ENCODE assay signal across 21 cellular contexts in genomic region chr3:43388188-43388587, GRCh38.
DNase-seq lines count a peak whose midpoint lies in the region; ATAC-seq, FAIRE-seq and TF ChIP-seq lines count a peak whose summit lies in the region.
"Had no signal": no experiment of that assay in that cellular context is flagged by ENCODE, and none has a peak within 500 bp of the region (broad histone marks: within the 10 kb centered on the region; RNA-seq: fewer than 3 reads in every experiment).

No MANE protein-coding gene starts in this region.

- POLR2A ChIA-PET in CD8-positive, alpha-beta T cell (lab: Charles Lee): interaction anchor here (1.2 to 3.1 kb wide), 5 partner anchors 23 to 225 kb away, joined by 4 to 11 read pairs (median 5); no protein-coding TSS in a partner anchor

- 37 to 45% methylated on average over 5 of the region's 5 CpGs for WGBS in pancreas, 2 donors
- WGBS in endodermal cell (ENCODE audit: insufficient coverage in 1 of 2, insufficient read length in 1 of 2), 2 experiments: 81 to 90% methylated on average over 5 of the region's 5 CpGs
- 89% methylated on average over 5 of the region's 5 CpGs for WGBS in lower leg skin, 2 donors

- H3K36me3 ChIP-seq in CD4-positive, CD25-positive, alpha-beta regulatory T cell (ENCODE audit: control insufficient read depth, insufficient read depth, low read length): no peaks in the 10 kb centered on the region
- H3K36me3 ChIP-seq in CD8-positive, alpha-beta T cell (ENCODE audit: insufficient read depth, low read length): no peaks in the 10 kb centered on the region
- H3K36me3 ChIP-seq in pancreas (no peaks in the 10 kb centered on the region), endodermal cell (ENCODE audit: control insufficient read depth, insufficient read depth, low read length) (peaks cover 8% of the 10 kb centered on the region)
- H3K36me3 ChIP-seq: brain microvascular endothelial cell had no signal

- no peak for TF ChIP-seq CTCF in CD8-positive, alpha-beta T cell (IDR thresholded peaks at IDR 0.05)
- no peak for TF ChIP-seq CTCF in endothelial cell (IDR thresholded peaks at IDR 0.05; ENCODE audit: unreplicated experiment)
- no peak for TF ChIP-seq CTCF in pancreas (IDR thresholded peaks at IDR 0.05)
- TF ChIP-seq CTCF in endodermal cell (conservative IDR thresholded peaks at IDR 0.05): no peak
- TF ChIP-seq CTCF in lower leg skin (IDR thresholded peaks at IDR 0.05): no peak

- no peak for ATAC-seq in CD4-positive, CD25-positive, alpha-beta regulatory T cell (ENCODE audit: low read depth in 2 of 2)
- ATAC-seq in CD8-positive, alpha-beta T cell: no peak
- ATAC-seq in pancreas: peak in 3 of 4 donors; percentile 42 to 61 (median 53)
- no peak for ATAC-seq in HG03045 (IDR thresholded peaks at IDR 0.05; ENCODE audit: unreplicated experiment)

- no peak for TF ChIP-seq POLR2A in lower leg skin (IDR thresholded peaks at IDR 0.05)

- H3K9me3 ChIP-seq in CD4-positive, CD25-positive, alpha-beta regulatory T cell (ENCODE audit: control insufficient read depth in 2 of 2, low read length in 2 of 2): no peaks in the 10 kb centered on the region
- H3K9me3 ChIP-seq in CD8-positive, alpha-beta T cell (ENCODE audit: low read length): no peaks in the 10 kb centered on the region
- H3K9me3 ChIP-seq in pancreas (no peaks in the 10 kb centered on the region), endodermal cell (ENCODE audit: control insufficient read depth, low read length) (peaks cover 10% of the 10 kb centered on the region)
- H3K9me3 ChIP-seq: SK-N-SH, testis had no signal

- no peaks in the 10 kb centered on the region for H3K27me3 Mint-ChIP-seq in CD4-positive, CD25-positive, alpha-beta regulatory T cell
- H3K27me3 Mint-ChIP-seq in CD8-positive, alpha-beta T cell (ENCODE audit: low read depth): no peaks in the 10 kb centered on the region
- H3K27me3 Mint-ChIP-seq in endothelial cell (ENCODE audit: unreplicated experiment): no peaks in the 10 kb centered on the region
- no peaks in the 10 kb centered on the region for H3K27me3 Mint-ChIP-seq in endodermal cell (ENCODE audit: insufficient read depth)
- H3K27me3 Mint-ChIP-seq: IgD-negative memory B cell had no signal

- H3K36me3 Mint-ChIP-seq in CD4-positive, CD25-positive, alpha-beta regulatory T cell: no peaks in the 10 kb centered on the region
- no peaks in the 10 kb centered on the region for H3K36me3 Mint-ChIP-seq in CD8-positive, alpha-beta T cell
- H3K36me3 Mint-ChIP-seq in endothelial cell (ENCODE audit: low read depth, unreplicated experiment) (peaks cover 16% of the 10 kb centered on the region), endodermal cell (ENCODE audit: low read depth) (peaks cover 24% of the 10 kb centered on the region)

- no peak overlapping the region for H3K4me3 ChIP-seq in CD4-positive, CD25-positive, alpha-beta regulatory T cell (ENCODE audit: low read depth, low read length)
- no peak overlapping the region for H3K4me3 ChIP-seq in CD8-positive, alpha-beta T cell (ENCODE audit: low read depth, low read length)
- H3K4me3 ChIP-seq in pancreas: no peak overlapping the region
- H3K4me3 ChIP-seq in endodermal cell (ENCODE audit: low read length): no peak overlapping the region
- no peak overlapping the region for H3K4me3 ChIP-seq in lower leg skin (ENCODE audit: low read depth, poor library complexity, severe bottlenecking)
- H3K4me3 ChIP-seq: testis had no signal

- intact Hi-C loops in CD8-positive, alpha-beta T cell (cut with DNase I, micrococcal nuclease): loop anchor here (2.0 to 5.0 kb wide), 3 partner anchors 36 to 366 kb away; no protein-coding TSS in a partner anchor
- intact Hi-C loops in pancreas (cut with DNase I): no loop called here
- intact Hi-C loops in lower leg skin (cut with DNase I; ENCODE audit: low total_unique reads): no loop called here

- H3K4me1 ChIP-seq in CD4-positive, CD25-positive, alpha-beta regulatory T cell (ENCODE audit: control insufficient read depth, insufficient read depth, low read length, poor library complexity, severe bottlenecking): peaks cover 31% of the 10 kb centered on the region
- H3K4me1 ChIP-seq in CD8-positive, alpha-beta T cell (ENCODE audit: insufficient read depth, low read length): peaks cover 32% of the 10 kb centered on the region
- H3K4me1 ChIP-seq in pancreas (peaks cover 32 to 41% (median 32%) of the 10 kb centered on the region in 3 donors), endodermal cell (ENCODE audit: control insufficient read depth, insufficient read depth, low read length) (no peaks in the 10 kb centered on the region)
- H3K4me1 ChIP-seq: testis had no signal

- no peak overlapping the region for H3K9ac ChIP-seq in endodermal cell (ENCODE audit: extremely low read depth, low read length, poor library complexity, severe bottlenecking)
- H3K9ac ChIP-seq: SK-N-SH had no signal

- no peak for DNase-seq in CD4-positive, CD25-positive, alpha-beta regulatory T cell
- DNase-seq in CD8-positive, alpha-beta T cell: no peak
- DNase-seq in endothelial cell (ENCODE audit: low spot score) (no peak), pancreas (peak in 4 of 6 donors; percentile 35 to 69 (median 50)), endodermal cell (no peak), lower leg skin (ENCODE audit: low spot score in 2 of 2) (no peak)
- DNase-seq: activated CD4-positive, alpha-beta T cell treated with anti-CD3 and anti-CD28 coated beads, Interleukin-2, amount 50 U/mL, for 4 hours; brain microvascular endothelial cell; GDM1; islet precursor cell; NCI-H1105 treated with DMSO at 0.1 percent for 48 hours; NCI-H2029; NCI-H345; NCI-H748 treated with DMSO at 0.1 percent for 48 hours; SK-N-SH; stimulated activated CD4-positive, alpha-beta T cell treated with anti-CD3 and anti-CD28 coated beads, Interleukin-12 subunit alpha, Interleukin-12 subunit beta, amount 100 ng/mL, for 4 hours; stimulated activated CD4-positive, alpha-beta T cell treated with anti-CD3 and anti-CD28 coated beads, Interleukin-4, amount 100 ng/mL, for 24 hours; stimulated activated naive CD4-positive, alpha-beta T cell; testis had no signal

- peaks cover 0 to 4% (median 1%) of the 10 kb centered on the region in 7 donors for H3K9me3 Mint-ChIP-seq in CD4-positive, CD25-positive, alpha-beta regulatory T cell
- H3K9me3 Mint-ChIP-seq in CD8-positive, alpha-beta T cell: peaks cover 2% of the 10 kb centered on the region
- H3K9me3 Mint-ChIP-seq in endothelial cell (ENCODE audit: unreplicated experiment) (peaks cover 5% of the 10 kb centered on the region), endodermal cell (peaks cover 19% of the 10 kb centered on the region)

- H3K27me3 ChIP-seq in CD4-positive, CD25-positive, alpha-beta regulatory T cell (ENCODE audit: control insufficient read depth, insufficient read depth, low read length): no peaks in the 10 kb centered on the region
- no peaks in the 10 kb centered on the region for H3K27me3 ChIP-seq in CD8-positive, alpha-beta T cell (ENCODE audit: insufficient read depth, low read length)
- no peaks in the 10 kb centered on the region for H3K27me3 ChIP-seq in pancreas
- H3K27me3 ChIP-seq in endodermal cell (ENCODE audit: control insufficient read depth, insufficient read depth, low read length, poor library complexity, severe bottlenecking): no peaks in the 10 kb centered on the region
- H3K27me3 ChIP-seq: brain microvascular endothelial cell, testis had no signal

- no peak overlapping the region for H3K27ac ChIP-seq in CD4-positive, CD25-positive, alpha-beta regulatory T cell (ENCODE audit: insufficient read depth, low read length, poor library complexity, severe bottlenecking)
- H3K27ac ChIP-seq in CD8-positive, alpha-beta T cell (ENCODE audit: low read depth, low read length): no peak overlapping the region
- peak overlapping the region; percentile 75 to 84 (median 84) for H3K27ac ChIP-seq in pancreas
- no peak overlapping the region for H3K27ac ChIP-seq in endodermal cell (ENCODE audit: low read depth, low read length)
- H3K27ac ChIP-seq: testis had no signal

- peak overlapping the region in 3 of 4 donors; percentile 21 to 63 (median 30) for H3K4me3 Mint-ChIP-seq in CD4-positive, CD25-positive, alpha-beta regulatory T cell
- no peak overlapping the region for H3K4me3 Mint-ChIP-seq in CD8-positive, alpha-beta T cell
- H3K4me3 Mint-ChIP-seq in endothelial cell (ENCODE audit: unreplicated experiment) (no peak overlapping the region), endodermal cell (no peak overlapping the region)
- H3K4me3 Mint-ChIP-seq: IgD-negative memory B cell had no signal

- peaks cover 25 to 65% (median 49%) of the 10 kb centered on the region in 4 donors for H3K4me1 Mint-ChIP-seq in CD4-positive, CD25-positive, alpha-beta regulatory T cell
- H3K4me1 Mint-ChIP-seq in CD8-positive, alpha-beta T cell (ENCODE audit: low read depth): peaks cover 71% of the 10 kb centered on the region
- H3K4me1 Mint-ChIP-seq in endothelial cell (ENCODE audit: unreplicated experiment) (peaks cover 78% of the 10 kb centered on the region), endodermal cell (peaks cover 12% of the 10 kb centered on the region)

- CTCF ChIA-PET in CD8-positive, alpha-beta T cell (lab: Charles Lee): interaction anchor here (0.6 to 2.8 kb wide), 12 partner anchors 9 to 225 kb away, joined by 3 to 21 read pairs (median 3); no protein-coding TSS in a partner anchor

- peak overlapping the region in 2 of 3 donors; percentile 93 to 95 for H3K27ac Mint-ChIP-seq in CD4-positive, CD25-positive, alpha-beta regulatory T cell
- H3K27ac Mint-ChIP-seq in CD8-positive, alpha-beta T cell: peak overlapping the region; percentile 92
- peak overlapping the region; percentile 100 for H3K27ac Mint-ChIP-seq in endothelial cell (ENCODE audit: unreplicated experiment)
- no peak overlapping the region for H3K27ac Mint-ChIP-seq in endodermal cell

- FAIRE-seq in pancreas (lab: Jason Lieb, UNC): no peak

Comparison
In these comparisons a context has a peak if more than half of its experiments do, and no peak if none do; other contexts are left out.
1. ATAC-seq: peak in pancreas (3 of 4); none in CD4-positive, CD25-positive, alpha-beta regulatory T cell (0 of 2), CD8-positive, alpha-beta T cell (single experiment) and HG03045 (single experiment).
2. DNase-seq: peak in pancreas (4 of 6); none in CD4-positive, CD25-positive, alpha-beta regulatory T cell (0 of 3), CD8-positive, alpha-beta T cell (0 of 7), endothelial cell (single experiment), endodermal cell (single experiment) and lower leg skin (0 of 2).
3. H3K27ac ChIP-seq: peak in pancreas (4 of 4); none in CD4-positive, CD25-positive, alpha-beta regulatory T cell (single experiment), CD8-positive, alpha-beta T cell (single experiment) and endodermal cell (single experiment).
4. H3K4me3 Mint-ChIP-seq: peak in CD4-positive, CD25-positive, alpha-beta regulatory T cell (3 of 4); none in CD8-positive, alpha-beta T cell (single experiment), endothelial cell (single experiment) and endodermal cell (single experiment).
5. intact Hi-C loops: an anchor here in CD8-positive, alpha-beta T cell (2.0 to 5.0 kb wide); none called in pancreas and lower leg skin.